ENCODE assay signal across 8 cellular contexts in genomic region chr16:11251525-11252481, GRCh38. TPM values are rescaled to one million over a fixed set of nuclear protein-coding genes. Genes with fewer than 3 reads are reported as not detected.
DNase-seq lines count a peak whose midpoint lies in the region; ATAC-seq and TF ChIP-seq lines count a peak whose summit lies in the region.

No MANE protein-coding gene starts in this region.

- DNase-seq in KBM-7 (peak; percentile 48), kidney glomerular epithelial cell (lab: John Stamatoyannopoulos, UW) (peak; percentile 45), NCI-H187 (lab: John Stamatoyannopoulos, UW) (no peak), omental fat pad (ENCODE audit: low spot score) (no peak)
- DNase-seq in activated T-cell treated with anti-CD3 and anti-CD28 coated beads, Interleukin-2, amount 50 U/mL, for 1 hour, result peak; percentile 78
- peak; percentile 74 for DNase-seq in stimulated activated naive CD4-positive, alpha-beta T cell treated with Interleukin-2 at 50 U/mL for 16 hours (lab: John Stamatoyannopoulos, UW)

- in situ Hi-C loops in KBM-7 (cut with MboI; ENCODE audit: low pct_unique_long_range_greater_than_20kb, low sequenced_read_pairs), result no loop called here

- ATAC-seq in GM21528 (IDR thresholded peaks at IDR 0.05; ENCODE audit: low FRiP score, unreplicated experiment) (no peak), omental fat pad (ENCODE audit: low FRiP score) (no peak), HG03442 (IDR thresholded peaks at IDR 0.05; ENCODE audit: unreplicated experiment) (no peak)

- no peak for TF ChIP-seq CTCF in omental fat pad (IDR thresholded peaks at IDR 0.05)

RNA-seq across cellular contexts. Expression of gene SOCS1, which starts 4.2 kb away (rescaled TPM):
- 10 to 100 TPM in 2 of 4 donors, 1 to 10 TPM in 2; 6.5 to 26.8 (median 18.0) TPM for total RNA-seq in omental fat pad

RNA-seq across cellular contexts. Expression of gene TNP2, which starts 17.3 kb away (rescaled TPM):
- total RNA-seq in omental fat pad, result not detected

RNA-seq across cellular contexts. Expression of gene PRM3, which starts 21.6 kb away (rescaled TPM):
- not detected for total RNA-seq in omental fat pad

RNA-seq across cellular contexts. Expression of gene PRM2, which starts 24.5 kb away (rescaled TPM):
- not detected for total RNA-seq in omental fat pad

RNA-seq across cellular contexts. Expression of gene PRM1, which starts 29.3 kb away (rescaled TPM):
- total RNA-seq in omental fat pad, result not detected

Comparison
In these comparisons a context has a peak if more than half of its experiments do, and no peak if none do; other contexts are left out.
1. DNase-seq: peak in KBM-7 (single experiment), activated T-cell treated with anti-CD3 and anti-CD28 coated beads, Interleukin-2, amount 50 U/mL, for 1 hour (single experiment), kidney glomerular epithelial cell (single experiment) and stimulated activated naive CD4-positive, alpha-beta T cell treated with Interleukin-2 at 50 U/mL for 16 hours (single experiment); none in NCI-H187 (0 of 2) and omental fat pad (single experiment).